ENCODE assay signal across 9 cellular contexts in the genomic region with DNA sequence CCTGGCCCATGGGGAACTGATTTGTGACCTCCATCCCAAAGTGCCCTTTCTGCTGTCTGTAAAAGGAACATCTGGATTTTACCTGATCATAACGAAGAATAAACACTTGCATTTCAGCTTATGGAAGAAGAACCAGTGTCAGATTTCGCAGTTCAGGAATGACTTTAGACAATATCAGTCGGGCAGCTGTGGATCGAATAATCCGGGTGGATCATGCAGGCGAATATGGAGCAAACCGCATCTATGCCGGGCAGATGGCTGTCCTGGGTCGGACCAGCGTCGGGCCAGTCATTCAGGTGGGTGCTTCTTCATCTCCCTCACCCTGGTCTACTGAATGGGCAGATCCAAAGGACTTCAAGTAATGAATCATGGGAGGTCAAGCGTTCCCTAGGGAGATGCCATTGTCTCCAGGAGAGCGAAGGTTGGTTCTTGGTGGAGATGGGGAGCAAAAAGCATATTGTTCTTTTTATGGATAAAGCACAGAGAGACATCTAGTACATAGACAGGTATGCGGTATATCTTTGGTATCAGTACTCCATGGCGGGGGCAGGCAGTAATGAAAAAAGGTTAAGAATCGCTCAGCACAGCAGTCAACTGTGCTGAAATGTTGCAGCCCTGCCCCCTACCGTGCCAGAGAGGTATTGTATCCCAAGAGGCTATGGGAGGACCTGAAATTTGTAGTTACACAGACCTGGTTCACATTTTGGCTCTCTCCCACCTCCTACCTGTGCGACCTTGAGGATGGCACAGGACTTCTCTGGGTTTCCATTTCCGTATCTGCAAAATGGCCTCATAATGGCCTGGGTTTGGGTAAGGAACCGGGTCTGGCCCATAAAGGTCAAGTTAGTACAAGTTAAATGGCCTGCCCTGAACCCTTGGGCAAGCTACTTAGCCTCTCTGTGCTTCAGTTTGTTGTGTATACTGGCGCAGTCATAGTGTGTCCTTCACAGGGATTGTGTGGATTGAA. TPM values are rescaled to one million over a fixed set of nuclear protein-coding genes. Genes with fewer than 3 reads are reported as not detected.
DNase-seq lines count a peak whose midpoint lies in the region; ATAC-seq, FAIRE-seq and TF ChIP-seq lines count a peak whose summit lies in the region.
"Had no signal": no experiment of that assay in that cellular context is flagged by ENCODE, and none has a peak within 500 bp of the region (broad histone marks: within the 10 kb centered on the region; RNA-seq: fewer than 3 reads in every experiment).

No MANE protein-coding gene starts in this region.

- H3K27me3 Mint-ChIP-seq in activated CD4-positive, alpha-beta memory T cell treated with anti-CD3 and anti-CD28 coated beads, Interleukin-2, amount 10 ng/mL, durations not matched to agents 7 days and 5 days = no peaks in the 10 kb centered on the region
- no peaks in the 10 kb centered on the region for H3K27me3 Mint-ChIP-seq in naive B cell

- CTCF ChIA-PET in activated CD4-positive, alpha-beta memory T cell treated with anti-CD3 and anti-CD28 coated beads, Interleukin-2, amount 10 ng/mL, durations not matched to agents 7 days and 5 days (lab: Charles Lee) = interaction anchor here (0.6 to 1.4 kb wide), 3 partner anchors 14 to 847 kb away, joined by 3 to 5 read pairs (median 3); no protein-coding TSS in a partner anchor
- CTCF ChIA-PET in endothelial cell of umbilical vein (lab: Charles Lee) = interaction anchor here (0.6 to 7.8 kb wide), 6 partner anchors 14 to 114 kb away, joined by 3 to 132 read pairs (median 4); a partner anchor contains a TSS

- POLR2A ChIA-PET in activated CD4-positive, alpha-beta memory T cell treated with anti-CD3 and anti-CD28 coated beads, Interleukin-2, amount 10 ng/mL, durations not matched to agents 7 days and 5 days (lab: Charles Lee) = interaction anchor here (0.6 kb wide), 1 partner anchor 12 kb away, joined by 3 read pairs; no protein-coding TSS in a partner anchor
- POLR2A ChIA-PET in endothelial cell of umbilical vein (lab: Charles Lee) = no interaction called here

- H3K36me3 Mint-ChIP-seq in activated CD4-positive, alpha-beta memory T cell treated with anti-CD3 and anti-CD28 coated beads, Interleukin-2, amount 10 ng/mL, durations not matched to agents 7 days and 5 days (ENCODE audit: low read depth) = peaks cover 8% of the 10 kb centered on the region
- H3K36me3 Mint-ChIP-seq in naive B cell = peaks cover 0 to 16% of the 10 kb centered on the region in 2 donors

- intact Hi-C loops in endothelial cell of umbilical vein (cut with micrococcal nuclease) = loop anchor here (1.0 kb wide), 1 partner anchor 89 kb away; a partner anchor contains a TSS

- H3K4me1 Mint-ChIP-seq in activated CD4-positive, alpha-beta memory T cell treated with anti-CD3 and anti-CD28 coated beads, Interleukin-2, amount 10 ng/mL, durations not matched to agents 7 days and 5 days = peaks cover 15% of the 10 kb centered on the region
- peaks cover 8 to 16% (median 10%) of the 10 kb centered on the region in 3 donors for H3K4me1 Mint-ChIP-seq in naive B cell

- no peaks in the 10 kb centered on the region for H4K20me1 ChIP-seq in endothelial cell of umbilical vein (replicated peaks; ENCODE audit: control insufficient read depth, extremely low read depth, insufficient read depth, low read length)

- DNase-seq in NCI-H2196 (lab: John Stamatoyannopoulos, UW; ENCODE audit: unreplicated experiment) (peak; percentile 39), NCI-H2196 treated with DMSO at 0.1 percent for 48 hours (lab: John Stamatoyannopoulos, UW; ENCODE audit: unreplicated experiment) (no peak), NCI-H2227 (lab: John Stamatoyannopoulos, UW; ENCODE audit: unreplicated experiment) (peak; percentile 52), endothelial cell of umbilical vein (ENCODE audit: low read depth, low spot score) (peak; percentile 70), naive B cell (peak; percentile 29), upper lobe of left lung (peak in 1 of 2 donors; percentile 69)
- DNase-seq in activated CD4-positive, alpha-beta memory T cell treated with anti-CD3 and anti-CD28 coated beads, Interleukin-2, amount 10 ng/mL, durations not matched to agents 7 days and 5 days = peak; percentile 69

- no peaks in the 10 kb centered on the region for H3K9me1 ChIP-seq in endothelial cell of umbilical vein (replicated peaks; ENCODE audit: control insufficient read depth, extremely low read depth, insufficient read depth, low read length)

- peaks cover 4 to 5% of the 10 kb centered on the region in 2 experiments for H3K36me3 ChIP-seq in endothelial cell of umbilical vein (ENCODE audit: control insufficient read depth in 2 of 2, extremely low read depth in 1 of 2, insufficient read depth in 2 of 2, low read length in 2 of 2)
- peaks cover 6 to 47% (median 25%) of the 10 kb centered on the region in 4 donors for H3K36me3 ChIP-seq in upper lobe of left lung

- H3K4me3 ChIP-seq in endothelial cell of umbilical vein (replicated peaks in 1 of 3; ENCODE audit: insufficient read depth in 1 of 3, low read depth in 1 of 3, low read length in 3 of 3) (no peak overlapping the region), upper lobe of left lung (no peak overlapping the region)

- H3K9me3 ChIP-seq in endothelial cell of umbilical vein (replicated peaks; ENCODE audit: control insufficient read depth, insufficient read depth, low read length) (no peaks in the 10 kb centered on the region), upper lobe of left lung (no peaks in the 10 kb centered on the region)

- no TSS peak for BruUV-seq in endothelial cell of umbilical vein (replicated peaks; lab: Mats Ljungman, UMichigan)

- H3K4me1 ChIP-seq in endothelial cell of umbilical vein (ENCODE audit: control insufficient read depth, extremely low read depth, insufficient read depth, low read length) (peaks cover 6% of the 10 kb centered on the region), upper lobe of left lung (peaks cover 10 to 15% (median 13%) of the 10 kb centered on the region in 4 donors)

- no peak overlapping the region for H3K4me3 Mint-ChIP-seq in activated CD4-positive, alpha-beta memory T cell treated with anti-CD3 and anti-CD28 coated beads, Interleukin-2, amount 10 ng/mL, durations not matched to agents 7 days and 5 days
- H3K4me3 Mint-ChIP-seq in naive B cell = peak overlapping the region in 1 of 8 donors; percentile 42

- dilution Hi-C loops in endothelial cell of umbilical vein (cut with MboI; ENCODE audit: extremely low pct_ligation_motif_present, low sequenced_read_pairs) = no loop called here

- no peak overlapping the region for H3K4me2 ChIP-seq in endothelial cell of umbilical vein (ENCODE audit: insufficient read depth, low read length)

- no peaks in the 10 kb centered on the region for H3K9me3 Mint-ChIP-seq in activated CD4-positive, alpha-beta memory T cell treated with anti-CD3 and anti-CD28 coated beads, Interleukin-2, amount 10 ng/mL, durations not matched to agents 7 days and 5 days
- H3K9me3 Mint-ChIP-seq in naive B cell = no peaks in the 10 kb centered on the region

- ATAC-seq in naive B cell (ENCODE audit: low read depth in 2 of 2) (no peak), upper lobe of left lung (ENCODE audit: low FRiP score in 2 of 2) (no peak), HG03571 (IDR thresholded peaks at IDR 0.05; ENCODE audit: unreplicated experiment) (no peak)

- peak; percentile 90 for FAIRE-seq in endothelial cell of umbilical vein (lab: Jason Lieb, UNC)

- TF ChIP-seq EP300 in upper lobe of left lung (IDR thresholded peaks at IDR 0.05) = no peak

- H3K27ac Mint-ChIP-seq in activated CD4-positive, alpha-beta memory T cell treated with anti-CD3 and anti-CD28 coated beads, Interleukin-2, amount 10 ng/mL, durations not matched to agents 7 days and 5 days = no peak overlapping the region
- peak overlapping the region in 4 of 6 donors; percentile 27 to 82 (median 62) for H3K27ac Mint-ChIP-seq in naive B cell

- H3K27me3 ChIP-seq in endothelial cell of umbilical vein (ENCODE audit: control insufficient read depth in 2 of 2, insufficient read depth in 2 of 2, low read length in 2 of 2) (no peaks in the 10 kb centered on the region), upper lobe of left lung (no peaks in the 10 kb centered on the region)

- H3K9ac ChIP-seq in endothelial cell of umbilical vein (replicated peaks; ENCODE audit: extremely low read depth, insufficient read depth, low read length) = no peak overlapping the region

- 74 to 86% methylated on average over 20 to 21 of the region's 21 CpGs for WGBS in upper lobe of left lung, 2 donors

- no peaks in the 10 kb centered on the region for H3K79me2 ChIP-seq in endothelial cell of umbilical vein (ENCODE audit: control insufficient read depth, insufficient read depth, low read length)

- TF ChIP-seq CTCF in endothelial cell of umbilical vein (IDR thresholded peaks at IDR 0.05; ENCODE audit: extremely low read depth in 1 of 2, insufficient read depth in 1 of 2, low read depth in 1 of 2, low read length in 2 of 2) = peak; percentile 79 to 81
- peak; percentile 59 to 76 (median 70) for TF ChIP-seq CTCF in upper lobe of left lung (IDR thresholded peaks at IDR 0.05)

- TF ChIP-seq POLR2A in endothelial cell of umbilical vein (IDR thresholded peaks at IDR 0.05; ENCODE audit: low read depth, low read length) = no peak
- no peak for TF ChIP-seq POLR2A in upper lobe of left lung (IDR thresholded peaks at IDR 0.05)

- H3K27ac ChIP-seq in endothelial cell of umbilical vein (ENCODE audit: insufficient read depth, low read depth, low read length) (no peak overlapping the region), upper lobe of left lung (peak overlapping the region in 1 of 4 donors; percentile 49)
- H3K27ac ChIP-seq: epithelial cell of prostate had no signal

- H2AFZ ChIP-seq in endothelial cell of umbilical vein (ENCODE audit: low read depth, low read length) = no peak overlapping the region

RNA-seq across cellular contexts. Expression of a gene that starts 4.7 kb away (rescaled TPM):
- 10 to 100 TPM; 13.2 to 14.6 TPM for total RNA-seq in activated CD4-positive, alpha-beta memory T cell treated with anti-CD3 and anti-CD28 coated beads, Interleukin-2, amount 10 ng/mL, durations not matched to agents 7 days and 5 days
- 22.1 and 24.2 TPM in 2 replicates for total RNA-seq in endothelial cell of umbilical vein
- 11.1 and 12.9 TPM in 2 replicates for polyA plus RNA-seq in endothelial cell of umbilical vein
- 18.0 and 23.7 TPM in 2 replicates for polyA plus RNA-seq in endothelial cell of umbilical vein (2011; cell fraction: cytosol; rRNA removed)
- polyA plus RNA-seq in endothelial cell of umbilical vein (2011; cell fraction: nucleus; rRNA removed) = 16.6 and 19.3 TPM in 2 replicates
- 13.7 and 15.5 TPM in 2 replicates for polyA plus RNA-seq in endothelial cell of umbilical vein (2012)
- polyA minus RNA-seq in endothelial cell of umbilical vein = 15.0 and 18.4 TPM in 2 replicates
- 17.8 TPM for polyA minus RNA-seq in endothelial cell of umbilical vein (2011; cell fraction: cytosol; rRNA and poly(A)+ RNA removed)
- polyA minus RNA-seq in endothelial cell of umbilical vein (2011; cell fraction: nucleus; rRNA and poly(A)+ RNA removed) = 17.6 and 24.2 TPM in 2 replicates
- polyA plus RNA-seq in naive B cell (ENCODE audit: low read depth in 6 of 6) = 10 to 100 TPM; 21.5 to 50.0 (median 30.6) TPM
- 10 to 100 TPM; 14.6 to 41.9 (median 20.0) TPM for total RNA-seq in upper lobe of left lung

RNA-seq across cellular contexts. Expression of a gene that starts 41.7 kb away (rescaled TPM):
- total RNA-seq in activated CD4-positive, alpha-beta memory T cell treated with anti-CD3 and anti-CD28 coated beads, Interleukin-2, amount 10 ng/mL, durations not matched to agents 7 days and 5 days = 10 to 100 TPM; 11.1 to 11.2 TPM
- 40.8 and 43.2 TPM in 2 replicates for total RNA-seq in endothelial cell of umbilical vein
- polyA plus RNA-seq in endothelial cell of umbilical vein = 10.9 and 12.0 TPM in 2 replicates
- 7.2 and 8.5 TPM in 2 replicates for polyA plus RNA-seq in endothelial cell of umbilical vein (2011; cell fraction: cytosol; rRNA removed)
- 9.0 and 10.3 TPM in 2 replicates for polyA plus RNA-seq in endothelial cell of umbilical vein (2011; cell fraction: nucleus; rRNA removed)
- polyA plus RNA-seq in endothelial cell of umbilical vein (2012) = 11.4 and 11.9 TPM in 2 replicates
- polyA minus RNA-seq in endothelial cell of umbilical vein = 18.0 and 20.2 TPM in 2 replicates
- polyA minus RNA-seq in endothelial cell of umbilical vein (2011; cell fraction: cytosol; rRNA and poly(A)+ RNA removed) = 34.2 TPM
- polyA minus RNA-seq in endothelial cell of umbilical vein (2011; cell fraction: nucleus; rRNA and poly(A)+ RNA removed) = 15.6 and 27.4 TPM in 2 replicates
- polyA plus RNA-seq in naive B cell (ENCODE audit: low read depth in 6 of 6) = under 1 TPM in 5 of 6 donors, not detected in 1; 0.27 to 0.95 (median 0.58) TPM
- 10 to 100 TPM; 39.9 to 90.6 (median 57.5) TPM for total RNA-seq in upper lobe of left lung
